1 cellular context compared by ENCODE assay signal in the genomic region with DNA sequence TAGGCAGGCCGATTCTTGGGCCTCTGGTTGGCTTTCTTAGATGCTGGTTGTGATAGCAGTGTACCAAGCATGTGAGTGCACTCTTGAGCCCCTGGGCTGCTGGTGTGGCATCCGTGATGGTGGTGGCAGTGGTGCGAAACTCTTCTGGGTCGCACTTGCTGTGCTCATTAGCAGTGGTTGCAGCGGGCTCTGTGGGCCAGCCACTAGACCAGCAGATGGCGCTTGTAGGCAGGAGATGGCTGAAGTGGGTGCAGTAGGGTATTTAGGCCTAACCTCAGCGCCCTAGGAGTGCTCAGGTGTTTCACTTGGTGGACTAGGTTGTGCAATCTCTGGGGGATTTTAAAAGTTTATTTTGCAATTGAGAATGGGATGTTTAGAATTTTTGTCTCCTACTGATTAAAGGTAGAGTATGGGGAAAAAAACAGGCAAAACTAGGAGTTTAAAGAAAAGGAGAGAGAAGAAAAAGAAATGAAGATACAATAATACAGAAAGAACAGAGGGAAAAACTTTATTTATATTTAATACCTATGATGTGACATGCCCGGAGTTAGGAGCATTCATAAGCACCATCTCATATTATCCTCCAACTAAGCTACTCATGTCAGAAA.
TF ChIP-seq lines count a peak whose summit lies in the region.

No MANE protein-coding gene starts in this region.

TF ChIP-seq in K562, 482 proteins besides CTCF, POLR2A, EP300 and RAD21:
- TF ChIP-seq CC2D1A (IDR thresholded peaks at IDR 0.05) (0 out of 2 replicates have a peak, but pooled peaks have one; percentile 32), PML (IDR thresholded peaks at IDR 0.05; ENCODE audit: low read length) (no peak), POLR2B (IDR thresholded peaks at IDR 0.05; ENCODE audit: low read depth, partially characterized antibody) (no peak), SMC3 (conservative IDR thresholded peaks at IDR 0.05; ENCODE audit: insufficient read depth, low read depth, low read length) (peak; percentile 67), STAG1 (CRISPR knock-in tag; IDR thresholded peaks at IDR 0.05; ENCODE audit: borderline replicate concordance) (peak; percentile 76; the same call in 1 of the 2 replicates), BACH1 (tag; IDR thresholded peaks at IDR 0.05) (no peak), CHD1 (IDR thresholded peaks at IDR 0.05; ENCODE audit: low read length) (no peak), CEBPB (tag; IDR thresholded peaks at IDR 0.05) (peak; percentile 67), KHSRP (IDR thresholded peaks at IDR 0.05) (no peak)
- TF ChIP-seq, protein P1, sequence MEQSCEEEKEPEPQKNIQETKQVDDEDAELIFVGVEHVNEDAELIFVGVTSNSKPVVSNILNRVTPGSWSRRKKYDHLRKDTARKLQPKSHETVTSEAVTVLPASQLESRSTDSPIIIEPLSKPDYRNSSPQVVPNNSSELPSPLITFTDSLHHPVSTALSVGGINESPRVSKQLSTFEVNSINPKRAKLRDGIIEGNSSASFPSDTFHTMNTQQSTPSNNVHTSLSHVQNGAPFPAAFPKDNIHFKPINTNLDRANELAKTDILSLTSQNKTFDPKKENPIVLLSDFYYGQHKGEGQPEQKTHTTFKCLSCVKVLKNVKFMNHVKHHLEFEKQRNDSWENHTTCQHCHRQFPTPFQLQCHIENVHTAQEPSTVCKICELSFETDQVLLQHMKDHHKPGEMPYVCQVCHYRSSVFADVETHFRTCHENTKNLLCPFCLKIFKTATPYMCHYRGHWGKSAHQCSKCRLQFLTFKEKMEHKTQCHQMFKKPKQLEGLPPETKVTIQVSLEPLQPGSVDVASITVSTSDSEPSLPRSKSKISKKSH (CRISPR knock-in tag; IDR thresholded peaks at IDR 0.05), result no peak
- TF ChIP-seq, protein P2, sequence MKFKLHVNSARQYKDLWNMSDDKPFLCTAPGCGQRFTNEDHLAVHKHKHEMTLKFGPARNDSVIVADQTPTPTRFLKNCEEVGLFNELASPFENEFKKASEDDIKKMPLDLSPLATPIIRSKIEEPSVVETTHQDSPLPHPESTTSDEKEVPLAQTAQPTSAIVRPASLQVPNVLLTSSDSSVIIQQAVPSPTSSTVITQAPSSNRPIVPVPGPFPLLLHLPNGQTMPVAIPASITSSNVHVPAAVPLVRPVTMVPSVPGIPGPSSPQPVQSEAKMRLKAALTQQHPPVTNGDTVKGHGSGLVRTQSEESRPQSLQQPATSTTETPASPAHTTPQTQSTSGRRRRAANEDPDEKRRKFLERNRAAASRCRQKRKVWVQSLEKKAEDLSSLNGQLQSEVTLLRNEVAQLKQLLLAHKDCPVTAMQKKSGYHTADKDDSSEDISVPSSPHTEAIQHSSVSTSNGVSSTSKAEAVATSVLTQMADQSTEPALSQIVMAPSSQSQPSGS (CRISPR knock-in tag; IDR thresholded peaks at IDR 0.05), result no peak
- TF ChIP-seq, protein P3, sequence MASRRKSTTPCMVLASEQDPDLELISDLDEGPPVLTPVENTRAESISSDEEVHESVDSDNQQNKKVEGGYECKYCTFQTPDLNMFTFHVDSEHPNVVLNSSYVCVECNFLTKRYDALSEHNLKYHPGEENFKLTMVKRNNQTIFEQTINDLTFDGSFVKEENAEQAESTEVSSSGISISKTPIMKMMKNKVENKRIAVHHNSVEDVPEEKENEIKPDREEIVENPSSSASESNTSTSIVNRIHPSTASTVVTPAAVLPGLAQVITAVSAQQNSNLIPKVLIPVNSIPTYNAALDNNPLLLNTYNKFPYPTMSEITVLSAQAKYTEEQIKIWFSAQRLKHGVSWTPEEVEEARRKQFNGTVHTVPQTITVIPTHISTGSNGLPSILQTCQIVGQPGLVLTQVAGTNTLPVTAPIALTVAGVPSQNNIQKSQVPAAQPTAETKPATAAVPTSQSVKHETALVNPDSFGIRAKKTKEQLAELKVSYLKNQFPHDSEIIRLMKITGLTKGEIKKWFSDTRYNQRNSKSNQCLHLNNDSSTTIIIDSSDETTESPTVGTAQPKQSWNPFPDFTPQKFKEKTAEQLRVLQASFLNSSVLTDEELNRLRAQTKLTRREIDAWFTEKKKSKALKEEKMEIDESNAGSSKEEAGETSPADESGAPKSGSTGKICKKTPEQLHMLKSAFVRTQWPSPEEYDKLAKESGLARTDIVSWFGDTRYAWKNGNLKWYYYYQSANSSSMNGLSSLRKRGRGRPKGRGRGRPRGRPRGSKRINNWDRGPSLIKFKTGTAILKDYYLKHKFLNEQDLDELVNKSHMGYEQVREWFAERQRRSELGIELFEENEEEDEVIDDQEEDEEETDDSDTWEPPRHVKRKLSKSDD (conservative IDR thresholded peaks at IDR 0.05; ENCODE audit: low read length), result no peak
